Comparison of ENCODE assay signal across 3 cellular contexts in the genomic region with DNA sequence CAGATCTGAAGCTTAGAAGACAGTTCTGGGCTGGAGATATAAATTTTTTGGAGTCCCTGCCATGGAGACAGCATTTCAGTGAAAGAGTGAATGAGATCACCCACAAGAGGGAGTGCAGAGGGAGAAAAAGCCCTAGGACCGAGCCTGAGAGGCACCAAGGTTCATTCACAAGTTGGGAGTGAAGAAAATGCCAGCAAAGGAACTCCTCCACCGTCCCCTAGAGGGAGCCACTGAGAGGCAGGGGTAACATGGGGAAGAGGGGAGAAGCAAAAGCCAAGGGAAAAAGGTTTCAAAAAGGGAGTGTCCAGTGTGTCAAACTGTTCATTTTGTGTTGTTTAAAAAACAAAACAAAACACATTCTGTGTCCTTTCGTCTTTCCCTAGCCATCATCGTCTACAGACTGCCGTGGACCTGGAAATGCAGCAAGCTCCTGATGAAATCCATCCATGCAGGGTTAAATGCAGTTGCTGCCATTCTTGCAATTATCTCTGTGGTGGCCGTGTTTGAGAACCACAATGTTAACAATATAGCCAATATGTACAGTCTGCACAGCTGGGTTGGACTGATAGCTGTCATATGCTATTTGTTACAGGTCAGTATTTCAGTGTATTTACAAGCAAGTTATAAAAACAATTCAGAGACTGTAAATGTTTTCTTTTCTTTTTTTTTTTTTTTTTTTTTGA.
TF ChIP-seq lines count a peak whose summit lies in the region.

No MANE protein-coding gene starts in this region.

TF ChIP-seq in SK-N-SH, 30 proteins besides CTCF, POLR2A, EP300 and RAD21 (continued from another document):
- TF ChIP-seq, protein P1, sequence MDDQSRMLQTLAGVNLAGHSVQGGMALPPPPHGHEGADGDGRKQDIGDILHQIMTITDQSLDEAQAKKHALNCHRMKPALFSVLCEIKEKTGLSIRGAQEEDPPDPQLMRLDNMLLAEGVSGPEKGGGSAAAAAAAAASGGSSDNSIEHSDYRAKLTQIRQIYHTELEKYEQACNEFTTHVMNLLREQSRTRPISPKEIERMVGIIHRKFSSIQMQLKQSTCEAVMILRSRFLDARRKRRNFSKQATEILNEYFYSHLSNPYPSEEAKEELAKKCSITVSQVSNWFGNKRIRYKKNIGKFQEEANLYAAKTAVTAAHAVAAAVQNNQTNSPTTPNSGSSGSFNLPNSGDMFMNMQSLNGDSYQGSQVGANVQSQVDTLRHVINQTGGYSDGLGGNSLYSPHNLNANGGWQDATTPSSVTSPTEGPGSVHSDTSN (IDR thresholded peaks at IDR 0.05) = no peak
- TF ChIP-seq ELF1 (IDR thresholded peaks at IDR 0.05) (no peak), NRF1 (IDR thresholded peaks at IDR 0.05; ENCODE audit: low read depth, low read length) (no peak), SIN3A (IDR thresholded peaks at IDR 0.05; ENCODE audit: borderline replicate concordance, low read depth, low read length) (no peak), FOSL2 (IDR thresholded peaks at IDR 0.05; ENCODE audit: borderline replicate concordance, low read depth) (no peak), TEAD4 (IDR thresholded peaks at IDR 0.05; ENCODE audit: borderline replicate concordance, insufficient read depth) (no peak), RCOR1 (IDR thresholded peaks at IDR 0.05; ENCODE audit: low read length) (no peak), NFIC (IDR thresholded peaks at IDR 0.05; ENCODE audit: borderline replicate concordance) (no peak), CHD2 (IDR thresholded peaks at IDR 0.05; ENCODE audit: low read length, partially characterized antibody) (no peak), TCF12 (IDR thresholded peaks at IDR 0.05) (no peak), TAF1 (IDR thresholded peaks at IDR 0.05; ENCODE audit: borderline replicate concordance, low read depth, low read length) (no peak), MEF2A (IDR thresholded peaks at IDR 0.05; ENCODE audit: borderline replicate concordance, low read depth) (no peak), RXRA (IDR thresholded peaks at IDR 0.05; ENCODE audit: borderline replicate concordance, low read depth) (no peak), FOXJ3 (CRISPR knock-in tag; IDR thresholded peaks at IDR 0.05) (no peak), MXI1 (IDR thresholded peaks at IDR 0.05; ENCODE audit: low read depth, low read length) (no peak)
- TF ChIP-seq, protein P2, sequence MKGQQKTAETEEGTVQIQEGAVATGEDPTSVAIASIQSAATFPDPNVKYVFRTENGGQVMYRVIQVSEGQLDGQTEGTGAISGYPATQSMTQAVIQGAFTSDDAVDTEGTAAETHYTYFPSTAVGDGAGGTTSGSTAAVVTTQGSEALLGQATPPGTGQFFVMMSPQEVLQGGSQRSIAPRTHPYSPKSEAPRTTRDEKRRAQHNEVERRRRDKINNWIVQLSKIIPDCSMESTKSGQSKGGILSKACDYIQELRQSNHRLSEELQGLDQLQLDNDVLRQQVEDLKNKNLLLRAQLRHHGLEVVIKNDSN (IDR thresholded peaks at IDR 0.05; ENCODE audit: borderline replicate concordance, low read depth) = no peak
- TF ChIP-seq, protein P3, sequence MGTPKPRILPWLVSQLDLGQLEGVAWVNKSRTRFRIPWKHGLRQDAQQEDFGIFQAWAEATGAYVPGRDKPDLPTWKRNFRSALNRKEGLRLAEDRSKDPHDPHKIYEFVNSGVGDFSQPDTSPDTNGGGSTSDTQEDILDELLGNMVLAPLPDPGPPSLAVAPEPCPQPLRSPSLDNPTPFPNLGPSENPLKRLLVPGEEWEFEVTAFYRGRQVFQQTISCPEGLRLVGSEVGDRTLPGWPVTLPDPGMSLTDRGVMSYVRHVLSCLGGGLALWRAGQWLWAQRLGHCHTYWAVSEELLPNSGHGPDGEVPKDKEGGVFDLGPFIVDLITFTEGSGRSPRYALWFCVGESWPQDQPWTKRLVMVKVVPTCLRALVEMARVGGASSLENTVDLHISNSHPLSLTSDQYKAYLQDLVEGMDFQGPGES (IDR thresholded peaks at IDR 0.05; ENCODE audit: low read depth, low read length) = no peak

TF ChIP-seq in SK-N-SH treated with all-trans-retinoic acid at 6 μM for 48 hours, 23 proteins besides CTCF, POLR2A, EP300 and RAD21 (continued from another document and continues in another):
- TF ChIP-seq, protein P4, sequence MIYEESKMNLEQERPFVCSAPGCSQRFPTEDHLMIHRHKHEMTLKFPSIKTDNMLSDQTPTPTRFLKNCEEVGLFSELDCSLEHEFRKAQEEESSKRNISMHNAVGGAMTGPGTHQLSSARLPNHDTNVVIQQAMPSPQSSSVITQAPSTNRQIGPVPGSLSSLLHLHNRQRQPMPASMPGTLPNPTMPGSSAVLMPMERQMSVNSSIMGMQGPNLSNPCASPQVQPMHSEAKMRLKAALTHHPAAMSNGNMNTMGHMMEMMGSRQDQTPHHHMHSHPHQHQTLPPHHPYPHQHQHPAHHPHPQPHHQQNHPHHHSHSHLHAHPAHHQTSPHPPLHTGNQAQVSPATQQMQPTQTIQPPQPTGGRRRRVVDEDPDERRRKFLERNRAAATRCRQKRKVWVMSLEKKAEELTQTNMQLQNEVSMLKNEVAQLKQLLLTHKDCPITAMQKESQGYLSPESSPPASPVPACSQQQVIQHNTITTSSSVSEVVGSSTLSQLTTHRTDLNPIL (CRISPR knock-in tag; IDR thresholded peaks at IDR 0.05; ENCODE audit: low read depth) = no peak
- TF ChIP-seq, protein P5, sequence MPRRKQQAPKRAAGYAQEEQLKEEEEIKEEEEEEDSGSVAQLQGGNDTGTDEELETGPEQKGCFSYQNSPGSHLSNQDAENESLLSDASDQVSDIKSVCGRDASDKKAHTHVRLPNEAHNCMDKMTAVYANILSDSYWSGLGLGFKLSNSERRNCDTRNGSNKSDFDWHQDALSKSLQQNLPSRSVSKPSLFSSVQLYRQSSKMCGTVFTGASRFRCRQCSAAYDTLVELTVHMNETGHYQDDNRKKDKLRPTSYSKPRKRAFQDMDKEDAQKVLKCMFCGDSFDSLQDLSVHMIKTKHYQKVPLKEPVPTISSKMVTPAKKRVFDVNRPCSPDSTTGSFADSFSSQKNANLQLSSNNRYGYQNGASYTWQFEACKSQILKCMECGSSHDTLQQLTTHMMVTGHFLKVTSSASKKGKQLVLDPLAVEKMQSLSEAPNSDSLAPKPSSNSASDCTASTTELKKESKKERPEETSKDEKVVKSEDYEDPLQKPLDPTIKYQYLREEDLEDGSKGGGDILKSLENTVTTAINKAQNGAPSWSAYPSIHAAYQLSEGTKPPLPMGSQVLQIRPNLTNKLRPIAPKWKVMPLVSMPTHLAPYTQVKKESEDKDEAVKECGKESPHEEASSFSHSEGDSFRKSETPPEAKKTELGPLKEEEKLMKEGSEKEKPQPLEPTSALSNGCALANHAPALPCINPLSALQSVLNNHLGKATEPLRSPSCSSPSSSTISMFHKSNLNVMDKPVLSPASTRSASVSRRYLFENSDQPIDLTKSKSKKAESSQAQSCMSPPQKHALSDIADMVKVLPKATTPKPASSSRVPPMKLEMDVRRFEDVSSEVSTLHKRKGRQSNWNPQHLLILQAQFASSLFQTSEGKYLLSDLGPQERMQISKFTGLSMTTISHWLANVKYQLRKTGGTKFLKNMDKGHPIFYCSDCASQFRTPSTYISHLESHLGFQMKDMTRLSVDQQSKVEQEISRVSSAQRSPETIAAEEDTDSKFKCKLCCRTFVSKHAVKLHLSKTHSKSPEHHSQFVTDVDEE (CRISPR knock-in tag; IDR thresholded peaks at IDR 0.05) = no peak
- TF ChIP-seq ZFP3 (CRISPR knock-in tag; IDR thresholded peaks at IDR 0.05) = no peak
- no peak for TF ChIP-seq RARB (CRISPR knock-in tag; IDR thresholded peaks at IDR 0.05)
- no peak for TF ChIP-seq ZNF565 (CRISPR knock-in tag; conservative IDR thresholded peaks at IDR 0.05; ENCODE audit: low read depth)
- TF ChIP-seq ZFP30 (CRISPR knock-in tag; IDR thresholded peaks at IDR 0.05) = no peak
- TF ChIP-seq, protein P6, sequence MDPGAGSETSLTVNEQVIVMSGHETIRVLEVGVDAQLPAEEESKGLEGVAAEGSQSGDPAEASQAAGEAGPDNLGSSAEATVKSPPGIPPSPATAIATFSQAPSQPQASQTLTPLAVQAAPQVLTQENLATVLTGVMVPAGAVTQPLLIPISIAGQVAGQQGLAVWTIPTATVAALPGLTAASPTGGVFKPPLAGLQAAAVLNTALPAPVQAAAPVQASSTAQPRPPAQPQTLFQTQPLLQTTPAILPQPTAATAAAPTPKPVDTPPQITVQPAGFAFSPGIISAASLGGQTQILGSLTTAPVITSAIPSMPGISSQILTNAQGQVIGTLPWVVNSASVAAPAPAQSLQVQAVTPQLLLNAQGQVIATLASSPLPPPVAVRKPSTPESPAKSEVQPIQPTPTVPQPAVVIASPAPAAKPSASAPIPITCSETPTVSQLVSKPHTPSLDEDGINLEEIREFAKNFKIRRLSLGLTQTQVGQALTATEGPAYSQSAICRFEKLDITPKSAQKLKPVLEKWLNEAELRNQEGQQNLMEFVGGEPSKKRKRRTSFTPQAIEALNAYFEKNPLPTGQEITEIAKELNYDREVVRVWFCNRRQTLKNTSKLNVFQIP (CRISPR knock-in tag; IDR thresholded peaks at IDR 0.05; ENCODE audit: borderline replicate concordance, low read depth) = no peak
- TF ChIP-seq ZNF70 (CRISPR knock-in tag; IDR thresholded peaks at IDR 0.05) = no peak
- TF ChIP-seq, protein P7, sequence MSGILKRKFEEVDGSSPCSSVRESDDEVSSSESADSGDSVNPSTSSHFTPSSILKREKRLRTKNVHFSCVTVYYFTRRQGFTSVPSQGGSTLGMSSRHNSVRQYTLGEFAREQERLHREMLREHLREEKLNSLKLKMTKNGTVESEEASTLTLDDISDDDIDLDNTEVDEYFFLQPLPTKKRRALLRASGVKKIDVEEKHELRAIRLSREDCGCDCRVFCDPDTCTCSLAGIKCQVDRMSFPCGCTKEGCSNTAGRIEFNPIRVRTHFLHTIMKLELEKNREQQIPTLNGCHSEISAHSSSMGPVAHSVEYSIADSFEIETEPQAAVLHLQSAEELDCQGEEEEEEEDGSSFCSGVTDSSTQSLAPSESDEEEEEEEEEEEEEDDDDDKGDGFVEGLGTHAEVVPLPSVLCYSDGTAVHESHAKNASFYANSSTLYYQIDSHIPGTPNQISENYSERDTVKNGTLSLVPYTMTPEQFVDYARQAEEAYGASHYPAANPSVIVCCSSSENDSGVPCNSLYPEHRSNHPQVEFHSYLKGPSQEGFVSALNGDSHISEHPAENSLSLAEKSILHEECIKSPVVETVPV (CRISPR knock-in tag; IDR thresholded peaks at IDR 0.05) = no peak
- no peak for TF ChIP-seq ARNTL (CRISPR knock-in tag; IDR thresholded peaks at IDR 0.05; ENCODE audit: borderline replicate concordance, low read depth)

TF ChIP-seq in neural cell, 6 proteins besides CTCF, POLR2A, EP300 and RAD21 (continued from another document):
- TF ChIP-seq, protein P8, sequence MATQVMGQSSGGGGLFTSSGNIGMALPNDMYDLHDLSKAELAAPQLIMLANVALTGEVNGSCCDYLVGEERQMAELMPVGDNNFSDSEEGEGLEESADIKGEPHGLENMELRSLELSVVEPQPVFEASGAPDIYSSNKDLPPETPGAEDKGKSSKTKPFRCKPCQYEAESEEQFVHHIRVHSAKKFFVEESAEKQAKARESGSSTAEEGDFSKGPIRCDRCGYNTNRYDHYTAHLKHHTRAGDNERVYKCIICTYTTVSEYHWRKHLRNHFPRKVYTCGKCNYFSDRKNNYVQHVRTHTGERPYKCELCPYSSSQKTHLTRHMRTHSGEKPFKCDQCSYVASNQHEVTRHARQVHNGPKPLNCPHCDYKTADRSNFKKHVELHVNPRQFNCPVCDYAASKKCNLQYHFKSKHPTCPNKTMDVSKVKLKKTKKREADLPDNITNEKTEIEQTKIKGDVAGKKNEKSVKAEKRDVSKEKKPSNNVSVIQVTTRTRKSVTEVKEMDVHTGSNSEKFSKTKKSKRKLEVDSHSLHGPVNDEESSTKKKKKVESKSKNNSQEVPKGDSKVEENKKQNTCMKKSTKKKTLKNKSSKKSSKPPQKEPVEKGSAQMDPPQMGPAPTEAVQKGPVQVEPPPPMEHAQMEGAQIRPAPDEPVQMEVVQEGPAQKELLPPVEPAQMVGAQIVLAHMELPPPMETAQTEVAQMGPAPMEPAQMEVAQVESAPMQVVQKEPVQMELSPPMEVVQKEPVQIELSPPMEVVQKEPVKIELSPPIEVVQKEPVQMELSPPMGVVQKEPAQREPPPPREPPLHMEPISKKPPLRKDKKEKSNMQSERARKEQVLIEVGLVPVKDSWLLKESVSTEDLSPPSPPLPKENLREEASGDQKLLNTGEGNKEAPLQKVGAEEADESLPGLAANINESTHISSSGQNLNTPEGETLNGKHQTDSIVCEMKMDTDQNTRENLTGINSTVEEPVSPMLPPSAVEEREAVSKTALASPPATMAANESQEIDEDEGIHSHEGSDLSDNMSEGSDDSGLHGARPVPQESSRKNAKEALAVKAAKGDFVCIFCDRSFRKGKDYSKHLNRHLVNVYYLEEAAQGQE (IDR thresholded peaks at IDR 0.05; ENCODE audit: borderline replicate concordance) = no peak
